8 cellular contexts compared by ENCODE assay signal in the genomic region with DNA sequence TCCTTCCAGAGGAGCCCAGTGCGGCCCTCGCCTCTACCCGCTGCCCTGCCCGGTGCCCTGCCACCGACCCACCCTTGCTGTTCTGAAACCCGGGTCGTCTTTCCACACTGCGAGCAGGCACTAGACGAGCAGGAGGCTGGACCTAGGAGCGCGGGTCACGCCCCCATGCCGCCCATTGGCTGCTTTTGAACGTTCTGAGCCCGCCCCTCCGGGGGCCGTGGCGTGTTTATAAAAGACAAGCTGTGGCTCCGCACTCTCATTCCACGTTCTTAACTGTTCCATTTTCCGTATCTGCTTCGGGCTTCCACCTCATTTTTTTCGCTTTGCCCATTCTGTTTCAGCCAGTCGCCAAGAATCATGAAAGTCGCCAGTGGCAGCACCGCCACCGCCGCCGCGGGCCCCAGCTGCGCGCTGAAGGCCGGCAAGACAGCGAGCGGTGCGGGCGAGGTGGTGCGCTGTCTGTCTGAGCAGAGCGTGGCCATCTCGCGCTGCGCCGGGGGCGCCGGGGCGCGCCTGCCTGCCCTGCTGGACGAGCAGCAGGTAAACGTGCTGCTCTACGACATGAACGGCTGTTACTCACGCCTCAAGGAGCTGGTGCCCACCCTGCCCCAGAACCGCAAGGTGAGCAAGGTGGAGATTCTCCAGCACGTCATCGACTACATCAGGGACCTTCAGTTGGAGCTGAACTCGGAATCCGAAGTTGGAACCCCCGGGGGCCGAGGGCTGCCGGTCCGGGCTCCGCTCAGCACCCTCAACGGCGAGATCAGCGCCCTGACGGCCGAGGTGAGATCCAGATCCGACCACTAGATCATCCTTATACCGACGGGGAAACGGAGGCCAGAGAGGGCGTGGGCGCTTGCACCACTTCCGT. TPM values are rescaled to one million over a fixed set of nuclear protein-coding genes. Genes with fewer than 3 reads are reported as not detected.
DNase-seq lines count a peak whose midpoint lies in the region; ATAC-seq and TF ChIP-seq lines count a peak whose summit lies in the region.

A gene with protein sequence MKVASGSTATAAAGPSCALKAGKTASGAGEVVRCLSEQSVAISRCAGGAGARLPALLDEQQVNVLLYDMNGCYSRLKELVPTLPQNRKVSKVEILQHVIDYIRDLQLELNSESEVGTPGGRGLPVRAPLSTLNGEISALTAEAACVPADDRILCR (plus strand): TSS at position 259 of the 871 bp plus-strand sequence. CDS start 99 bp downstream, at position 358.

- H3K4me1 Mint-ChIP-seq in neural crest cell, result peaks cover 52% of the 10 kb centered on the region
- H3K4me1 Mint-ChIP-seq in stimulated activated naive CD8-positive, alpha-beta T cell treated with anti-CD3 and anti-CD28 coated beads, Interleukin-15, amount 100 ng/mL, for 72 hours, result peaks cover 38% of the 10 kb centered on the region

- no peak for TF ChIP-seq CTCF in HFF-Myc (IDR thresholded peaks at IDR 0.05; ENCODE audit: low read depth, low read length, missing control alignments)
- TF ChIP-seq CTCF in fibroblast of villous mesenchyme (IDR thresholded peaks at IDR 0.05; ENCODE audit: insufficient read depth, low read depth, low read length), result no peak
- TF ChIP-seq CTCF in neural crest cell (conservative IDR thresholded peaks at IDR 0.05), result no peak

- H3K27ac ChIP-seq in SJCRH30, result peak within 1 kb of the TSS; percentile 97

- no peaks in the 10 kb centered on the region for H3K27me3 ChIP-seq in SJCRH30

- H3K4me1 ChIP-seq in SJCRH30, result peaks cover 33% of the 10 kb centered on the region

- H3K9me3 Mint-ChIP-seq in neural crest cell, result no peaks in the 10 kb centered on the region
- no peaks in the 10 kb centered on the region for H3K9me3 Mint-ChIP-seq in stimulated activated naive CD8-positive, alpha-beta T cell treated with anti-CD3 and anti-CD28 coated beads, Interleukin-15, amount 100 ng/mL, for 72 hours

- H3K9me3 ChIP-seq in SJCRH30 (replicated peaks), result no peaks in the 10 kb centered on the region

- peak; percentile 87 for ATAC-seq in stimulated activated naive CD8-positive, alpha-beta T cell treated with anti-CD3 and anti-CD28 coated beads, Interleukin-15, amount 100 ng/mL, for 72 hours

- H3K36me3 Mint-ChIP-seq in neural crest cell (ENCODE audit: low read depth), result no peaks in the 10 kb centered on the region

- peak within 1 kb of the TSS; percentile 90 for H3K27ac Mint-ChIP-seq in neural crest cell (ENCODE audit: unreplicated experiment)
- H3K27ac Mint-ChIP-seq in stimulated activated naive CD8-positive, alpha-beta T cell treated with anti-CD3 and anti-CD28 coated beads, Interleukin-15, amount 100 ng/mL, for 72 hours, result peak within 1 kb of the TSS in 1 of 2 donors; percentile 19

- DNase-seq in GDM1 (lab: John Stamatoyannopoulos, UW) (peak; percentile 91), HFF-Myc (ENCODE audit: extremely low read depth, low read depth) (peak; percentile 81), MV-4-11 (lab: John Stamatoyannopoulos, UW) (peak; percentile 91), SJCRH30 (peak; percentile 99), fibroblast of villous mesenchyme (ENCODE audit: low read depth) (peak; percentile 97), neural crest cell (ENCODE audit: low read depth, low spot score) (peak; percentile 89)
- peak; percentile 58 to 84 (median 66) for DNase-seq in activated naive CD4-positive, alpha-beta T cell (lab: John Stamatoyannopoulos, UW)
- DNase-seq in stimulated activated naive CD8-positive, alpha-beta T cell treated with anti-CD3 and anti-CD28 coated beads, Interleukin-15, amount 100 ng/mL, for 72 hours, result peak; percentile 78 to 84

- H3K4me3 Mint-ChIP-seq in neural crest cell, result peak within 1 kb of the TSS; percentile 92
- peak within 1 kb of the TSS; percentile 91 to 98 for H3K4me3 Mint-ChIP-seq in stimulated activated naive CD8-positive, alpha-beta T cell treated with anti-CD3 and anti-CD28 coated beads, Interleukin-15, amount 100 ng/mL, for 72 hours

- H3K36me3 ChIP-seq in SJCRH30, result peaks cover 4% of the 10 kb centered on the region; the same call in 1 of the 2 replicates

- H3K4me3 ChIP-seq in HFF-Myc (replicated peaks; ENCODE audit: low read depth, low read length) (peak within 1 kb of the TSS; percentile 99), SJCRH30 (peak within 1 kb of the TSS; percentile 74), fibroblast of villous mesenchyme (ENCODE audit: low read depth, low read length) (peak within 1 kb of the TSS; percentile 85)

- H3K27me3 Mint-ChIP-seq in neural crest cell (ENCODE audit: low read depth), result peaks cover 61% of the 10 kb centered on the region
- H3K27me3 Mint-ChIP-seq in stimulated activated naive CD8-positive, alpha-beta T cell treated with anti-CD3 and anti-CD28 coated beads, Interleukin-15, amount 100 ng/mL, for 72 hours, result peaks cover 84% of the 10 kb centered on the region

RNA-seq across cellular contexts. Expression of the gene that starts here (rescaled TPM):
- total RNA-seq in SJCRH30 (2014; rRNA removed; shearing (Covaris generic)), result 71.6 and 73.9 TPM in 2 replicates
- total RNA-seq in fibroblast of villous mesenchyme (18.0 and 27.2 TPM in 2 replicates), neural crest cell (4.3 and 5.8 TPM in 2 replicates)

Comparison
In these comparisons a context has a peak if more than half of its experiments do, and no peak if none do; other contexts are left out.
1. Peak in every context shown above with its lines: DNase-seq, ATAC-seq, H3K4me3 ChIP-seq and H3K27ac ChIP-seq.